Comparison of ENCODE assay signal across 20 cellular contexts in the genomic region with DNA sequence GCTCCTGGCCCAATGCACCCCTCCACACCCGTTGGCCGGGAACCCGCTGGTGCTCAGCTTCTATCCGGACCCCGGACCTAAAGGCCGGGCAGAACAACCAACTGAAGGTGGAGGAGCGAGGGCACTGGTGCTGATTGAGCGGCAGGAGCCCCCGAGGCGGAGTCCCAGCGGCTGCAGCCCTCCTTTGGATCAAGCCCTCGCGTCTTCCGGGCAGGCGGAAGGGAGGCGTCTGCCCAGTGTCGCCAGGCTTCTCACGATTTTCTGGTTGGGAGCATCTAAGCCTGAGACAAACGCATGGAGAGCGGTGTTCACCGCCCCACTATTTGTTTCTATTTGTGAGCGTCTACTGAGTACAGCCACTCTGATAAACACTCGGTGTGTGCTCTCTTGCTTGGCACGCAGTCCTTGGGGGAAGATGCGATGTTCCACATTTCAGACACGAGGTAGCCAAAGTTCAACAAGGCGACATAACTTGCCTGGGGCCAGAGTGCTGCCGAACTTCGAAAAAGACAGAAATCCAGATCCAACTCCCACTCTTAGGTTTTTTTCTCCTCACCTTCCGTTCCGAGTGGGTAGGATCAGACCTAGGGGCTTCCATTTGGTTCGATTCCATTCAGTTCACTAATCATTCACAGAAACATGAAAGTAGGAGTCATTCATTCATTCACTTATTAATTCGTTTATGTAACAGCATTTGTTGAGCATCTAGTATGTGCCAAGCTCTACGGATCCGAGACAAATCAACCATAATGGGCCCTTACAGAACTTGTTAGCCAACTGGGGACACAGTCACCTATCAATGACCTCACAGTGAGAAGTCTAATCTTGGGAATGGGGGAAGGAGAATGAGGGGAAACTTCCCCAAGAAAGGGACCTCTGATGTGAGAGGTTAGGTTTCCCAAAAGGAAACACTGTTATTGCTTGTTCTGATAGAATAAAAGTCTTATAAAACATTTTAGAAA. TPM values are rescaled to one million over a fixed set of nuclear protein-coding genes. Genes with fewer than 3 reads are reported as not detected.
DNase-seq lines count a peak whose midpoint lies in the region; ATAC-seq, FAIRE-seq and TF ChIP-seq lines count a peak whose summit lies in the region.
"Had no signal": no experiment of that assay in that cellular context is flagged by ENCODE, and none has a peak within 500 bp of the region (broad histone marks: within the 10 kb centered on the region; RNA-seq: fewer than 3 reads in every experiment).

No MANE protein-coding gene starts in this region.

- no peak for FAIRE-seq in HepG2 (lab: Jason Lieb, UNC)
- FAIRE-seq: G401.6, GM18507, H54 had no signal

- H3K4me3 Mint-ChIP-seq in activated T-helper 1 cell treated with anti-CD3 and anti-CD28 coated beads, Interleukin-12 subunit alpha, Interleukin-12 subunit beta, Interleukin-2, Interleukin-4 antibody, amounts not matched to agents 30 ng/mL and 10 ng/mL and 1 ng/mL, durations not matched to agents 14 hours and 24 hours and 36 hours = peak overlapping the region; percentile 50
- H3K4me3 Mint-ChIP-seq in type B pancreatic cell = peak overlapping the region; percentile 73

- TF ChIP-seq RAD21 in HepG2 (CRISPR knock-in tag; IDR thresholded peaks at IDR 0.05) = no peak

- 0 out of 2 replicates have a peak overlapping the region, but pooled peaks have one; percentile 15 for H3K4me2 ChIP-seq in HepG2 (ENCODE audit: low read depth, low read length)
- H3K4me2 ChIP-seq: BLaER1 treated with 17β-estradiol and CSF1 and Interleukin-3, amounts not matched to agents 10 nM and 100 nM had no signal

- 25% methylated on average over 20 of the region's 35 CpGs for WGBS in HepG2 (ENCODE audit: low lambda C conversion rate)
- 4% methylated on average over 28 of the region's 35 CpGs for WGBS in right lobe of liver (ENCODE audit: insufficient coverage, low coverage, low lambda C conversion rate, missing lambda C conversion rate)
- 5 to 10% methylated on average over 14 to 22 of the region's 35 CpGs for WGBS in gastroesophageal sphincter (ENCODE audit: low coverage in 1 of 2), 2 donors

- H3K27me3 ChIP-seq in HepG2 (ENCODE audit: control insufficient read depth in 1 of 2, insufficient read depth in 2 of 2, low read length in 2 of 2) (peaks cover 13 to 77% of the 10 kb centered on the region in 2 experiments), right lobe of liver (peaks cover 20 to 63% of the 10 kb centered on the region in 2 donors), gastroesophageal sphincter (peaks cover 95% of the 10 kb centered on the region)

- H3K4me3 ChIP-seq in HepG2 (replicated peaks in 1 of 3; ENCODE audit: insufficient read depth in 1 of 3, low read depth in 2 of 3, low read length in 3 of 3) (no peak overlapping the region; a peak in 1 of 6 replicates), right lobe of liver (no peak overlapping the region), gastroesophageal sphincter (no peak overlapping the region)
- H3K4me3 ChIP-seq: BLaER1 treated with 17β-estradiol and CSF1 and Interleukin-3, amounts not matched to agents 10 nM and 100 nM; mucosa of descending colon; SJSA1 had no signal

- ATAC-seq in HepG2 (peak; percentile 9), right lobe of liver (no peak), left lobe of liver (peak; percentile 9), gastroesophageal sphincter (no peak)
- ATAC-seq: mucosa of descending colon had no signal

- no peak overlapping the region for H3K27ac ChIP-seq in HepG2 (ENCODE audit: extremely low read length, insufficient read depth, low read length)
- no peak overlapping the region for H3K27ac ChIP-seq in right lobe of liver
- no peak overlapping the region for H3K27ac ChIP-seq in gastroesophageal sphincter
- H3K27ac ChIP-seq: BLaER1 treated with 17β-estradiol and CSF1 and Interleukin-3, amounts not matched to agents 10 nM and 100 nM; SJSA1 had no signal

- CTCF ChIA-PET in HepG2 (lab: Yijun Ruan, JAX; ENCODE audit: low intra/inter-chr PET ratio, low total read pairs) = no interaction called here

- peaks cover 88% of the 10 kb centered on the region for H3K27me3 Mint-ChIP-seq in activated T-helper 1 cell treated with anti-CD3 and anti-CD28 coated beads, Interleukin-12 subunit alpha, Interleukin-12 subunit beta, Interleukin-2, Interleukin-4 antibody, amounts not matched to agents 30 ng/mL and 10 ng/mL and 1 ng/mL, durations not matched to agents 14 hours and 24 hours and 36 hours (ENCODE audit: insufficient read depth)
- H3K27me3 Mint-ChIP-seq in type B pancreatic cell = peaks cover 100% of the 10 kb centered on the region

- POLR2A ChIA-PET in HepG2 (lab: Yijun Ruan, JAX) = no interaction called here

- H4K20me1 ChIP-seq in HepG2 (ENCODE audit: insufficient read depth, low read length) = no peaks in the 10 kb centered on the region

- no peak for TF ChIP-seq POLR2A in HepG2 (IDR thresholded peaks at IDR 0.05; ENCODE audit: insufficient read depth in 1 of 2, low read depth in 2 of 2, low read length in 2 of 2)
- TF ChIP-seq POLR2A in right lobe of liver (IDR thresholded peaks at IDR 0.05) = no peak
- no peak for TF ChIP-seq POLR2A in gastroesophageal sphincter (IDR thresholded peaks at IDR 0.05)

- no peaks in the 10 kb centered on the region for H3K36me3 Mint-ChIP-seq in activated T-helper 1 cell treated with anti-CD3 and anti-CD28 coated beads, Interleukin-12 subunit alpha, Interleukin-12 subunit beta, Interleukin-2, Interleukin-4 antibody, amounts not matched to agents 30 ng/mL and 10 ng/mL and 1 ng/mL, durations not matched to agents 14 hours and 24 hours and 36 hours (ENCODE audit: low read depth)
- no peaks in the 10 kb centered on the region for H3K36me3 Mint-ChIP-seq in type B pancreatic cell

- in situ Hi-C loops in HepG2 (cut with HindIII; ENCODE audit: extremely low pct_ligation_motif_present, low pct_unique_long_range_greater_than_20kb) = no loop called here

- intact Hi-C loops in HepG2 (cut with micrococcal nuclease; ENCODE audit: unreplicated experiment) = no loop called here
- intact Hi-C loops in right lobe of liver (cut with DNase I) = no loop called here
- intact Hi-C loops in activated T-helper 1 cell treated with anti-CD3 and anti-CD28 coated beads, Interleukin-12 subunit alpha, Interleukin-12 subunit beta, Interleukin-2, Interleukin-4 antibody, amounts not matched to agents 30 ng/mL and 10 ng/mL and 1 ng/mL, durations not matched to agents 14 hours and 24 hours and 36 hours (cut with micrococcal nuclease) = loop anchor here (1.0 to 10.0 kb wide), 3 partner anchors 9 to 277 kb away; no protein-coding TSS in a partner anchor

- H3K9me3 Mint-ChIP-seq in activated T-helper 1 cell treated with anti-CD3 and anti-CD28 coated beads, Interleukin-12 subunit alpha, Interleukin-12 subunit beta, Interleukin-2, Interleukin-4 antibody, amounts not matched to agents 30 ng/mL and 10 ng/mL and 1 ng/mL, durations not matched to agents 14 hours and 24 hours and 36 hours = peaks cover 6% of the 10 kb centered on the region
- no peaks in the 10 kb centered on the region for H3K9me3 Mint-ChIP-seq in type B pancreatic cell
- H3K9me3 Mint-ChIP-seq: activated B cell treated with CpG ODN at 0.5 μM for 24 hours had no signal

- H3K27ac Mint-ChIP-seq in activated T-helper 1 cell treated with anti-CD3 and anti-CD28 coated beads, Interleukin-12 subunit alpha, Interleukin-12 subunit beta, Interleukin-2, Interleukin-4 antibody, amounts not matched to agents 30 ng/mL and 10 ng/mL and 1 ng/mL, durations not matched to agents 14 hours and 24 hours and 36 hours = peak overlapping the region; percentile 78
- H3K27ac Mint-ChIP-seq in type B pancreatic cell = no peak overlapping the region
- H3K27ac Mint-ChIP-seq: activated B cell treated with CpG ODN at 0.5 μM for 24 hours had no signal

- H3K4me1 ChIP-seq in HepG2 (ENCODE audit: insufficient read depth, low read length) (peaks cover 14% of the 10 kb centered on the region; the same call in 1 of the 2 replicates), right lobe of liver (peaks cover 0 to 37% (median 6%) of the 10 kb centered on the region in 4 donors), gastroesophageal sphincter (peaks cover 0 to 55% (median 13%) of the 10 kb centered on the region in 3 donors)
- H3K4me1 ChIP-seq: BLaER1 treated with 17β-estradiol and CSF1 and Interleukin-3, amounts not matched to agents 10 nM and 100 nM had no signal

- peaks cover 26% of the 10 kb centered on the region for H3K4me1 Mint-ChIP-seq in activated T-helper 1 cell treated with anti-CD3 and anti-CD28 coated beads, Interleukin-12 subunit alpha, Interleukin-12 subunit beta, Interleukin-2, Interleukin-4 antibody, amounts not matched to agents 30 ng/mL and 10 ng/mL and 1 ng/mL, durations not matched to agents 14 hours and 24 hours and 36 hours (ENCODE audit: low read depth)
- H3K4me1 Mint-ChIP-seq in type B pancreatic cell (ENCODE audit: unreplicated experiment) = peaks cover 22% of the 10 kb centered on the region

- no peak for TF ChIP-seq EP300 in HepG2 (IDR thresholded peaks at IDR 0.05; ENCODE audit: low read depth in 2 of 2, low read length in 2 of 2)
- TF ChIP-seq EP300 in HepG2 (CRISPR knock-in tag; IDR thresholded peaks at IDR 0.05; ENCODE audit: borderline replicate concordance) = no peak
- no peak for TF ChIP-seq EP300 in gastroesophageal sphincter (IDR thresholded peaks at IDR 0.05)

- H3K9me3 ChIP-seq in HepG2 (ENCODE audit: low read length) (no peaks in the 10 kb centered on the region), right lobe of liver (no peaks in the 10 kb centered on the region), gastroesophageal sphincter (no peaks in the 10 kb centered on the region)
- H3K9me3 ChIP-seq: mucosa of descending colon had no signal

- BruUV-seq in HepG2 (replicated peaks; lab: Mats Ljungman, UMichigan) = no TSS peak

- H2AFZ ChIP-seq in HepG2 (ENCODE audit: low read length) = no peak overlapping the region

- H3K79me2 ChIP-seq in HepG2 (ENCODE audit: insufficient read depth, low read length) = no peaks in the 10 kb centered on the region

- DNase-seq in HepG2 (ENCODE audit: low spot score) (no peak), right lobe of liver (no peak), left lobe of liver (ENCODE audit: low spot score) (no peak), type B pancreatic cell (ENCODE audit: extremely low spot score, unreplicated experiment) (peak; percentile 64), NCI-H2081 (lab: John Stamatoyannopoulos, UW) (no peak), superior temporal gyrus (ENCODE audit: extremely low spot score) (no peak)
- DNase-seq in activated T-helper 1 cell treated with anti-CD3 and anti-CD28 coated beads, Interleukin-12 subunit alpha, Interleukin-12 subunit beta, Interleukin-2, Interleukin-4 antibody, amounts not matched to agents 30 ng/mL and 10 ng/mL and 1 ng/mL, durations not matched to agents 14 hours and 24 hours and 36 hours (ENCODE audit: low spot score) = no peak
- DNase-seq: activated B cell treated with CpG ODN at 0.5 μM for 24 hours; activated effector memory CD4-positive, alpha-beta T cell treated with Interleukin-2 at 50 U/mL for 16 hours; central memory CD4-positive, alpha-beta T cell; mucosa of descending colon; stimulated activated naive CD4-positive, alpha-beta T cell had no signal

- H3K36me3 ChIP-seq in HepG2 (replicated peaks in 1 of 2; ENCODE audit: control insufficient read depth in 1 of 2, insufficient read depth in 2 of 2, low read length in 2 of 2) = no peaks in the 10 kb centered on the region; a peak in 1 of 5 replicates
- no peaks in the 10 kb centered on the region for H3K36me3 ChIP-seq in right lobe of liver
- H3K36me3 ChIP-seq in gastroesophageal sphincter = no peaks in the 10 kb centered on the region
- H3K36me3 ChIP-seq: BLaER1 treated with 17β-estradiol and CSF1 and Interleukin-3, amounts not matched to agents 10 nM and 100 nM had no signal

- H3K9ac ChIP-seq in HepG2 (ENCODE audit: insufficient read depth, low read depth, low read length) = no peak overlapping the region
- H3K9ac ChIP-seq: BLaER1 treated with 17β-estradiol and CSF1 and Interleukin-3, amounts not matched to agents 10 nM and 100 nM had no signal

- TF ChIP-seq CTCF in HepG2 (CRISPR knock-in tag; IDR thresholded peaks at IDR 0.05) = no peak
- TF ChIP-seq CTCF in right lobe of liver (IDR thresholded peaks at IDR 0.05) = no peak
- TF ChIP-seq CTCF in type B pancreatic cell (conservative IDR thresholded peaks at IDR 0.05) = no peak
- no peak for TF ChIP-seq CTCF in gastroesophageal sphincter (IDR thresholded peaks at IDR 0.05)

RNA-seq across cellular contexts. Expression of a gene that starts 4.9 kb away (rescaled TPM):
- total RNA-seq in HepG2 (2016; rRNA removed; fragmentation: Illumina TruSeq; extraction: Trizol) (not detected in 2 replicates), right lobe of liver (not detected), left lobe of liver (not detected), type B pancreatic cell (ENCODE audit: low replicate concordance) (0.29 and 0.48 TPM in 2 replicates), gastroesophageal sphincter (1 to 10 TPM in 1 of 4 donors, not detected in 3; 1.2 TPM)
- not detected in 2 replicates for total RNA-seq in HepG2 (2016; cell fraction: cytosol; rRNA removed; fragmentation: Illumina TruSeq; extraction: Trizol; ENCODE audit: low read depth)
- not detected in 2 replicates for total RNA-seq in HepG2 (2016; cell fraction: insoluble cytoplasmic fraction; rRNA removed; fragmentation: Illumina TruSeq; extraction: Trizol)
- not detected in 2 replicates for total RNA-seq in HepG2 (2016; cell fraction: membrane; rRNA removed; fragmentation: Illumina TruSeq; extraction: Trizol)
- not detected in 2 replicates for total RNA-seq in HepG2 (2016; cell fraction: nucleus; rRNA removed; fragmentation: Illumina TruSeq; extraction: Trizol)
- 0.03 TPM in 1 of 2 replicates, not detected in the other for polyA plus RNA-seq in HepG2 (2011; rRNA removed)
- polyA plus RNA-seq in HepG2 (2011; cell fraction: cytosol; rRNA removed) = 0.01 TPM in 1 of 2 replicates, not detected in the other
- polyA plus RNA-seq in HepG2 (2011; cell fraction: nucleus; rRNA removed) = not detected in 2 replicates
- not detected in 2 replicates for polyA plus RNA-seq in HepG2 (2012)
- polyA plus RNA-seq in HepG2 (2016; cell fraction: cytosol; fragmentation: Illumina TruSeq; extraction: Trizol; ENCODE audit: low read depth) = 0.05 TPM in 1 of 2 replicates, not detected in the other
- not detected in 2 replicates for polyA plus RNA-seq in HepG2 (2016; cell fraction: insoluble cytoplasmic fraction; fragmentation: Illumina TruSeq; extraction: Trizol; ENCODE audit: low read depth)
- not detected in 2 replicates for polyA plus RNA-seq in HepG2 (2016; cell fraction: membrane; fragmentation: Illumina TruSeq; extraction: Trizol; ENCODE audit: low read depth)
- polyA plus RNA-seq in HepG2 (2016; cell fraction: nucleus; fragmentation: Illumina TruSeq; extraction: Trizol; ENCODE audit: insufficient read depth, low read depth) = not detected in 2 replicates
- polyA minus RNA-seq in HepG2 (2011; rRNA and poly(A)+ RNA removed; ENCODE audit: low replicate concordance) = not detected in 2 replicates
- polyA minus RNA-seq in HepG2 (2011; cell fraction: cytosol; rRNA and poly(A)+ RNA removed) = not detected in 2 replicates
- polyA minus RNA-seq in HepG2 (2011; cell fraction: nucleus; rRNA and poly(A)+ RNA removed) = 0.13 TPM in 1 of 2 replicates, not detected in the other
- total RNA-seq in activated T-helper 1 cell treated with anti-CD3 and anti-CD28 coated beads, Interleukin-12 subunit alpha, Interleukin-12 subunit beta, Interleukin-2, Interleukin-4 antibody, amounts not matched to agents 30 ng/mL and 10 ng/mL and 1 ng/mL, durations not matched to agents 14 hours and 24 hours and 36 hours = not detected in 2 replicates
- total RNA-seq: activated B cell treated with CpG ODN at 0.5 μM for 24 hours, epithelial cell of proximal tubule, mucosa of descending colon, progenitor cell of endocrine pancreas had no signal

Comparison
In these comparisons a context has a peak if more than half of its experiments do, and no peak if none do; other contexts are left out.
1. ATAC-seq: peak in HepG2 (single experiment) and left lobe of liver (single experiment); none in right lobe of liver (0 of 4) and gastroesophageal sphincter (single experiment).